In the genomic region with DNA sequence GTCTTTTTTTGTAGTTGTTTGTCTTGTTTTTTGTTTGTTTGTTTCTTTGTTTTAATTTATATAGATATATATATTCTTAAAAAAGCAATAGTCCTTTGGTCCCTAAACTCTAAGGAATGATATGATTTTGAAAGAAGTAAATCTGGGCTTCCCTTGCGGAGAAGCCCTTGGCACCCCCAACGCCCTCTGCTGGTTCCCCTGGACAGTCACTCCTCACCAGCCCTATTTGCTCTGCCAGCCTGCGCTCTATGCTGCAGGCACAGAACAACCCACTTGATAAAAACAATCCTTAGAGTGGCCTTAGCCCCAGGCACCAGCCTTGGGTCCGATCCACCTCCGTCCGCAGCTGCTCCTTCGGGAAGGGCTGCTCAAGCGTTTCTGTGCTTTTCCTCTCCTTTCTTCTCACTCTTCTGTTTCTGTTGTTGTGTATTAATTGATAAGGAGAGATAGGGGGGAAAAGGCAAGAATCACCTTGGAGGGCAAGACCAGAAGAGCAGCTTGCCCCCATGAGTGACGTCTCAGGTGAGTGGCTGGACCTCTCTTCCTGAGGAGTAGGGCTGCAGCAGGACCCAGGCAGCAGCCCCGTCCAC, we compare ENCODE assay signal across 8 cellular contexts. TPM values are rescaled to one million over a fixed set of nuclear protein-coding genes. Genes with fewer than 3 reads are reported as not detected.
DNase-seq lines count a peak whose midpoint lies in the region; ATAC-seq and TF ChIP-seq lines count a peak whose summit lies in the region.

No MANE protein-coding gene starts in this region.

- no peak overlapping the region for H3K4me3 ChIP-seq in RWPE2 (ENCODE audit: severe bottlenecking)

- H3K27ac ChIP-seq in RWPE2 (ENCODE audit: poor library complexity, severe bottlenecking) = no peak overlapping the region

- H3K36me3 ChIP-seq in RWPE2 (ENCODE audit: low read depth) = no peaks in the 10 kb centered on the region

- in situ Hi-C loops in GM13976 (cut with MboI; ENCODE audit: low sequenced_read_pairs, unreplicated experiment) = no loop called here

- H3K27me3 ChIP-seq in RWPE2 (ENCODE audit: insufficient read depth, poor library complexity, severe bottlenecking) = no peaks in the 10 kb centered on the region

- ATAC-seq in RWPE2 (ENCODE audit: low read depth) (peak; percentile 48; the same call in 2 of the 3 replicates), GM19395 (IDR thresholded peaks at IDR 0.05; ENCODE audit: unreplicated experiment) (no peak)

- TF ChIP-seq CTCF in GM13976 (IDR thresholded peaks at IDR 0.05; ENCODE audit: borderline replicate concordance, control extremely low read depth, extremely low read depth, insufficient read depth, missing control alignments) = peak; percentile 22
- peak; percentile 74 for TF ChIP-seq CTCF in RWPE2 (IDR thresholded peaks at IDR 0.05; ENCODE audit: poor library complexity, severe bottlenecking)

- DNase-seq in A172 (ENCODE audit: low spot score) (peak; percentile 29), GM13976 (ENCODE audit: low spot score) (peak; percentile 43), RWPE2 (ENCODE audit: low spot score) (peak; percentile 68), iPS-NIHi11 (ENCODE audit: low spot score) (peak; percentile 80), GM19238 (ENCODE audit: insufficient read length, low spot score) (no peak)
- DNase-seq in activated naive CD8-positive, alpha-beta T cell treated with anti-CD3 and anti-CD28 coated beads, Interleukin-2, amount 50 U/mL, for 16 hours (ENCODE audit: low read depth, low spot score) = peak; percentile 25
- peak; percentile 9 to 19 for DNase-seq in stimulated activated CD8-positive, alpha-beta memory T cell treated with anti-CD3 and anti-CD28 coated beads, Interleukin-4, amount 100 ng/mL, for 1 hour (ENCODE audit: low read depth in 2 of 2, low spot score in 1 of 2)

- H3K9me3 ChIP-seq in RWPE2 (ENCODE audit: severe bottlenecking) = no peaks in the 10 kb centered on the region

- H3K4me1 ChIP-seq in RWPE2 (ENCODE audit: insufficient read depth, poor library complexity, severe bottlenecking) = peaks cover 7% of the 10 kb centered on the region

RNA-seq across cellular contexts. Expression of gene PARP6, which starts 13.7 kb away (rescaled TPM):
- 30.4 and 32.3 TPM in 2 replicates for total RNA-seq in A172 (2014; rRNA removed; shearing (Covaris generic))

RNA-seq across cellular contexts. Expression of gene CELF6, which starts 33.9 kb away (rescaled TPM):
- not detected in 2 replicates for total RNA-seq in A172 (2014; rRNA removed; shearing (Covaris generic))

RNA-seq across cellular contexts. Expression of gene PKM, which starts 55.0 kb away (rescaled TPM):
- 2,848 and 2,886 TPM in 2 replicates for total RNA-seq in A172 (2014; rRNA removed; shearing (Covaris generic))
